ENCODE assay signal across 11 cellular contexts in genomic region chr12:56087220-56087619, GRCh38. TPM values are rescaled to one million over a fixed set of nuclear protein-coding genes. Genes with fewer than 3 reads are reported as not detected.
A peak's percentile ranks its signal among the peaks of the same experiment; 100 is the strongest.
DNase-seq lines count a peak whose midpoint lies in the region; ATAC-seq, FAIRE-seq and TF ChIP-seq lines count a peak whose summit lies in the region.
"Had no signal": no experiment of that assay in that cellular context is flagged by ENCODE, and none has a peak within 500 bp of the region (broad histone marks: within the 10 kb centered on the region; RNA-seq: fewer than 3 reads in every experiment).

No MANE protein-coding gene starts in this region.

- no peak for TF ChIP-seq EP300 in SK-N-SH (IDR thresholded peaks at IDR 0.05; ENCODE audit: borderline replicate concordance in 1 of 2, low read depth in 1 of 2, low read length in 1 of 2)

- no peaks in the 10 kb centered on the region for H3K9me2 ChIP-seq in SK-N-SH

- H3K4me3 Mint-ChIP-seq in activated T-helper 2 cell treated with anti-CD3 and anti-CD28 coated beads, Interferon-gamma antibody, Interleukin-2, Interleukin-4, amounts not matched to agents 10 μg/mL and 5 μg/mL and 100 μg/mL, durations not matched to agents 14 hours and 24 hours and 36 hours (ENCODE audit: low read depth): no peak overlapping the region

- H3K4me1 ChIP-seq in SK-N-SH (ENCODE audit: control insufficient read depth in 1 of 2, insufficient read depth in 2 of 2, low read depth in 1 of 2, low read length in 1 of 2) (no peaks in the 10 kb centered on the region), duodenal mucosa (ENCODE audit: control insufficient read depth in 1 of 2, insufficient read depth in 2 of 2, low read length in 2 of 2) (peaks cover 34 to 42% of the 10 kb centered on the region in 2 donors), lower lobe of right lung (peaks cover 16% of the 10 kb centered on the region), foreskin keratinocyte (no peaks in the 10 kb centered on the region)

- no peaks in the 10 kb centered on the region for H3K9me3 Mint-ChIP-seq in activated T-helper 2 cell treated with anti-CD3 and anti-CD28 coated beads, Interferon-gamma antibody, Interleukin-2, Interleukin-4, amounts not matched to agents 10 μg/mL and 5 μg/mL and 100 μg/mL, durations not matched to agents 14 hours and 24 hours and 36 hours

- no peak for TF ChIP-seq POLR2A in GM12891 (IDR thresholded peaks at IDR 0.05; ENCODE audit: low read depth, low read length)

- POLR2A ChIA-PET in SK-N-SH (lab: Yijun Ruan, JAX): no interaction called here

- peak; percentile 29 for ATAC-seq in SK-N-SH treated with all-trans-retinoic acid at 6 μM for 48 hours
- ATAC-seq in lower lobe of right lung: peak; percentile 97 to 98
- no peak for ATAC-seq in foreskin keratinocyte

- no peak for TF ChIP-seq RAD21 in SK-N-SH (IDR thresholded peaks at IDR 0.05; ENCODE audit: low read length)

- H3K27me3 ChIP-seq in SK-N-SH (ENCODE audit: insufficient read depth): no peaks in the 10 kb centered on the region
- H3K27me3 ChIP-seq in duodenal mucosa (ENCODE audit: control insufficient read depth in 1 of 2, insufficient read depth in 2 of 2, low read length in 2 of 2): no peaks in the 10 kb centered on the region
- H3K27me3 ChIP-seq in lower lobe of right lung (ENCODE audit: low read depth): no peaks in the 10 kb centered on the region
- H3K27me3 ChIP-seq in foreskin keratinocyte: no peaks in the 10 kb centered on the region
- H3K27me3 ChIP-seq: SJCRH30 had no signal

- no peaks in the 10 kb centered on the region for H3F3A ChIP-seq in SK-N-SH (replicated peaks; ENCODE audit: insufficient read depth)

- H3K27ac Mint-ChIP-seq in activated T-helper 2 cell treated with anti-CD3 and anti-CD28 coated beads, Interferon-gamma antibody, Interleukin-2, Interleukin-4, amounts not matched to agents 10 μg/mL and 5 μg/mL and 100 μg/mL, durations not matched to agents 14 hours and 24 hours and 36 hours: no peak overlapping the region

- H2AFZ ChIP-seq in SK-N-SH (ENCODE audit: low read depth): no peak overlapping the region

- peaks cover 1% of the 10 kb centered on the region for H3K4me1 Mint-ChIP-seq in activated T-helper 2 cell treated with anti-CD3 and anti-CD28 coated beads, Interferon-gamma antibody, Interleukin-2, Interleukin-4, amounts not matched to agents 10 μg/mL and 5 μg/mL and 100 μg/mL, durations not matched to agents 14 hours and 24 hours and 36 hours (ENCODE audit: low read depth)

- DNase-seq in SK-N-SH (no peak), lower lobe of right lung (peak; percentile 94), foreskin keratinocyte (no peak), GM12891 (ENCODE audit: insufficient read length, low spot score) (no peak), NCI-H82 treated with DMSO at 0.1 percent for 48 hours (lab: John Stamatoyannopoulos, UW; ENCODE audit: unreplicated experiment) (no peak)
- no peak for DNase-seq in activated T-helper 2 cell treated with anti-CD3 and anti-CD28 coated beads, Interferon-gamma antibody, Interleukin-2, Interleukin-4, amounts not matched to agents 10 μg/mL and 5 μg/mL and 100 μg/mL, durations not matched to agents 14 hours and 24 hours and 36 hours (ENCODE audit: low spot score)
- DNase-seq: activated effector memory CD4-positive, alpha-beta T cell treated with anti-CD3 and anti-CD28 coated beads, Interleukin-2, amount 50 U/mL, for 16 hours; NCI-H2227 treated with DMSO at 0.1 percent for 48 hours; SJCRH30 had no signal

- no peak overlapping the region for H3K27ac ChIP-seq in SK-N-SH (ENCODE audit: low read depth in 2 of 2, low read length in 1 of 2)
- peak overlapping the region; percentile 5 for H3K27ac ChIP-seq in duodenal mucosa (ENCODE audit: low read depth, low read length)
- peak overlapping the region; percentile 72 for H3K27ac ChIP-seq in lower lobe of right lung
- no peak overlapping the region for H3K27ac ChIP-seq in foreskin keratinocyte
- H3K27ac ChIP-seq: SJCRH30 had no signal

- H4K20me1 ChIP-seq in SK-N-SH (ENCODE audit: insufficient read depth): no peaks in the 10 kb centered on the region

- 74% methylated on average over 6 of the region's 6 CpGs for WGBS in SK-N-SH (ENCODE audit: low lambda C conversion rate)

- H3K36me3 ChIP-seq in SK-N-SH (replicated peaks in 1 of 2; ENCODE audit: control insufficient read depth in 1 of 2, insufficient read depth in 2 of 2, low read length in 1 of 2) (no peaks in the 10 kb centered on the region), duodenal mucosa (ENCODE audit: control insufficient read depth in 1 of 2, insufficient read depth in 2 of 2, low read length in 2 of 2) (peaks cover 25 to 64% of the 10 kb centered on the region in 2 donors), lower lobe of right lung (peaks cover 27% of the 10 kb centered on the region)

- H3K36me3 Mint-ChIP-seq in activated T-helper 2 cell treated with anti-CD3 and anti-CD28 coated beads, Interferon-gamma antibody, Interleukin-2, Interleukin-4, amounts not matched to agents 10 μg/mL and 5 μg/mL and 100 μg/mL, durations not matched to agents 14 hours and 24 hours and 36 hours (ENCODE audit: low read depth): no peaks in the 10 kb centered on the region

- H3K79me2 ChIP-seq in SK-N-SH (ENCODE audit: insufficient read depth): no peaks in the 10 kb centered on the region

- CTCF ChIA-PET in SK-N-SH (lab: Yijun Ruan, JAX): no interaction called here

- H3K9ac ChIP-seq in SK-N-SH: no peak overlapping the region
- no peak overlapping the region for H3K9ac ChIP-seq in duodenal mucosa (ENCODE audit: low read depth in 1 of 2, low read length in 2 of 2)

- peaks cover 17% of the 10 kb centered on the region for H3K27me3 Mint-ChIP-seq in activated T-helper 2 cell treated with anti-CD3 and anti-CD28 coated beads, Interferon-gamma antibody, Interleukin-2, Interleukin-4, amounts not matched to agents 10 μg/mL and 5 μg/mL and 100 μg/mL, durations not matched to agents 14 hours and 24 hours and 36 hours (ENCODE audit: low read depth)

- H3K9me3 ChIP-seq in SK-N-SH (no peaks in the 10 kb centered on the region), duodenal mucosa (ENCODE audit: control insufficient read depth in 1 of 2, low read length in 2 of 2) (no peaks in the 10 kb centered on the region), lower lobe of right lung (no peaks in the 10 kb centered on the region)
- H3K9me3 ChIP-seq: SJCRH30 had no signal

- TF ChIP-seq CTCF in SK-N-SH (IDR thresholded peaks at IDR 0.05) (no peak), lower lobe of right lung (IDR thresholded peaks at IDR 0.05) (no peak), foreskin keratinocyte (conservative IDR thresholded peaks at IDR 0.05) (no peak)

- intact Hi-C loops in lower lobe of right lung (cut with DNase I): no loop called here
- intact Hi-C loops in activated T-helper 2 cell treated with anti-CD3 and anti-CD28 coated beads, Interferon-gamma antibody, Interleukin-2, Interleukin-4, amounts not matched to agents 10 μg/mL and 5 μg/mL and 100 μg/mL, durations not matched to agents 14 hours and 24 hours and 36 hours (cut with micrococcal nuclease): no loop called here

- H3K4me2 ChIP-seq in SK-N-SH: no peak overlapping the region

- FAIRE-seq in GM12891 (lab: Jason Lieb, UNC): no peak

- no peak overlapping the region for H3K4me3 ChIP-seq in SK-N-SH (ENCODE audit: low read depth in 2 of 2, low read length in 1 of 2)
- no peak overlapping the region for H3K4me3 ChIP-seq in duodenal mucosa (ENCODE audit: low read depth in 1 of 2, low read length in 2 of 2)
- H3K4me3 ChIP-seq in lower lobe of right lung: no peak overlapping the region
- H3K4me3 ChIP-seq: SJCRH30 had no signal

RNA-seq across cellular contexts. Expression of gene ERBB3, which starts 7.3 kb away (rescaled TPM):
- 1.4 and 1.5 TPM in 2 replicates for polyA plus RNA-seq in SK-N-SH (2012; rRNA removed)
- polyA plus RNA-seq in SK-N-SH (2012; cell fraction: cytosol; rRNA removed): 1.1 and 1.2 TPM in 2 replicates
- polyA plus RNA-seq in SK-N-SH (2012; cell fraction: nucleus; rRNA removed): 0.99 and 1.1 TPM in 2 replicates
- 80.5 TPM for total RNA-seq in lower lobe of right lung
- total RNA-seq in foreskin keratinocyte: 12.1 and 13.3 TPM in 2 replicates
- polyA plus RNA-seq in foreskin keratinocyte: 8.4 and 8.5 TPM in 2 replicates
- 0.11 and 0.71 TPM in 2 replicates for total RNA-seq in activated T-helper 2 cell treated with anti-CD3 and anti-CD28 coated beads, Interferon-gamma antibody, Interleukin-2, Interleukin-4, amounts not matched to agents 10 μg/mL and 5 μg/mL and 100 μg/mL, durations not matched to agents 14 hours and 24 hours and 36 hours
- 0.04 TPM for polyA plus RNA-seq in GM12891 (2012; ENCODE audit: low read depth, missing spikeins)

RNA-seq across cellular contexts. Expression of gene PA2G4, which starts 17.1 kb away (rescaled TPM):
- polyA plus RNA-seq in SK-N-SH (2012; rRNA removed) (207 and 213 TPM in 2 replicates), foreskin keratinocyte (213 and 297 TPM in 2 replicates)
- 228 and 238 TPM in 2 replicates for polyA plus RNA-seq in SK-N-SH (2012; cell fraction: cytosol; rRNA removed)
- polyA plus RNA-seq in SK-N-SH (2012; cell fraction: nucleus; rRNA removed): 79.9 and 168 TPM in 2 replicates
- total RNA-seq in lower lobe of right lung (69.4 TPM), foreskin keratinocyte (259 and 335 TPM in 2 replicates)
- 356 and 364 TPM in 2 replicates for total RNA-seq in activated T-helper 2 cell treated with anti-CD3 and anti-CD28 coated beads, Interferon-gamma antibody, Interleukin-2, Interleukin-4, amounts not matched to agents 10 μg/mL and 5 μg/mL and 100 μg/mL, durations not matched to agents 14 hours and 24 hours and 36 hours
- 201 TPM for polyA plus RNA-seq in GM12891 (2012; ENCODE audit: low read depth, missing spikeins)

RNA-seq across cellular contexts. Expression of gene RPL41, which starts 29.2 kb away (rescaled TPM):
- 11,334 and 12,464 TPM in 2 replicates for polyA plus RNA-seq in SK-N-SH (2012; rRNA removed)
- 13,670 and 22,985 TPM in 2 replicates for polyA plus RNA-seq in SK-N-SH (2012; cell fraction: cytosol; rRNA removed)
- polyA plus RNA-seq in SK-N-SH (2012; cell fraction: nucleus; rRNA removed): 3,083 and 6,187 TPM in 2 replicates
- total RNA-seq in lower lobe of right lung: 2,837 TPM
- 4,994 and 5,148 TPM in 2 replicates for total RNA-seq in foreskin keratinocyte
- 7,188 and 7,608 TPM in 2 replicates for polyA plus RNA-seq in foreskin keratinocyte
- 3,925 and 4,057 TPM in 2 replicates for total RNA-seq in activated T-helper 2 cell treated with anti-CD3 and anti-CD28 coated beads, Interferon-gamma antibody, Interleukin-2, Interleukin-4, amounts not matched to agents 10 μg/mL and 5 μg/mL and 100 μg/mL, durations not matched to agents 14 hours and 24 hours and 36 hours
- polyA plus RNA-seq in GM12891 (2012; ENCODE audit: low read depth, missing spikeins): 12,117 TPM

RNA-seq across cellular contexts. Expression of gene ZC3H10, which starts 30.8 kb away (rescaled TPM):
- polyA plus RNA-seq in SK-N-SH (2012; rRNA removed) (1.9 and 2.0 TPM in 2 replicates), foreskin keratinocyte (1.4 and 1.5 TPM in 2 replicates)
- 1.1 and 1.3 TPM in 2 replicates for polyA plus RNA-seq in SK-N-SH (2012; cell fraction: cytosol; rRNA removed)
- 4.3 and 4.4 TPM in 2 replicates for polyA plus RNA-seq in SK-N-SH (2012; cell fraction: nucleus; rRNA removed)
- total RNA-seq in lower lobe of right lung (12.5 TPM), foreskin keratinocyte (2.4 and 2.9 TPM in 2 replicates)
- 7.7 and 9.2 TPM in 2 replicates for total RNA-seq in activated T-helper 2 cell treated with anti-CD3 and anti-CD28 coated beads, Interferon-gamma antibody, Interleukin-2, Interleukin-4, amounts not matched to agents 10 μg/mL and 5 μg/mL and 100 μg/mL, durations not matched to agents 14 hours and 24 hours and 36 hours
- 0.90 TPM for polyA plus RNA-seq in GM12891 (2012; ENCODE audit: low read depth, missing spikeins)

RNA-seq across cellular contexts. Expression of gene ESYT1, which starts 40.8 kb away (rescaled TPM):
- polyA plus RNA-seq in SK-N-SH (2012; rRNA removed): 132 and 143 TPM in 2 replicates
- polyA plus RNA-seq in SK-N-SH (2012; cell fraction: cytosol; rRNA removed): 76.6 and 100 TPM in 2 replicates
- polyA plus RNA-seq in SK-N-SH (2012; cell fraction: nucleus; rRNA removed): 203 and 237 TPM in 2 replicates
- total RNA-seq in lower lobe of right lung: 114 TPM
- 144 and 152 TPM in 2 replicates for total RNA-seq in foreskin keratinocyte
- polyA plus RNA-seq in foreskin keratinocyte: 97.9 and 105 TPM in 2 replicates
- total RNA-seq in activated T-helper 2 cell treated with anti-CD3 and anti-CD28 coated beads, Interferon-gamma antibody, Interleukin-2, Interleukin-4, amounts not matched to agents 10 μg/mL and 5 μg/mL and 100 μg/mL, durations not matched to agents 14 hours and 24 hours and 36 hours: 154 TPM in 2 replicates
- 39.7 TPM for polyA plus RNA-seq in GM12891 (2012; ENCODE audit: low read depth, missing spikeins)

Comparison
In these comparisons a context has a peak if more than half of its experiments do, and no peak if none do; other contexts are left out.
1. H3K27ac ChIP-seq: peak in duodenal mucosa (single experiment) and lower lobe of right lung (single experiment); none in SK-N-SH (0 of 2) and foreskin keratinocyte (single experiment).